ENCODE assay signal across 8 cellular contexts in the genomic region with DNA sequence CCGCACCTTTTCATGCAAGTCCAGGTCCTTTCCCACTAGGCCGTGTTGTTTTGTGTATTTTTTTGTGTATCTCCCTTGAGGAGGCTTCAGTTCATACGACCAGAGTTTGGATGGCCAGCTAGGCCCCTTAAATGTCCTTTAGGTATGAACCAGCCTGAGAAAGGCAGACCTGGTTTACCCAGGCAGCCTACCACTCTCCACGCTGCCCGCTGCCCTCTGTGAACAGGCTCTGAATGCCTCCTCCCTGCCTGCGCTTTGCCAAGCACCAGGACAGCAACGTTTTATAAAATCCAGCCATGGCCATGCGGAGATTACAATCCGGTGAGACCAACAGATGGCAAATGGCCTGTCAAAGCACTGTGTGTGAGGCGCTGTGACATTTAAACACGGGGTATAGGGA. TPM values are rescaled to one million over a fixed set of nuclear protein-coding genes. Genes with fewer than 3 reads are reported as not detected.
DNase-seq lines count a peak whose midpoint lies in the region; ATAC-seq and TF ChIP-seq lines count a peak whose summit lies in the region.

No MANE protein-coding gene starts in this region.

- H3K27me3 ChIP-seq in adipocyte (replicated peaks; ENCODE audit: control insufficient read depth, insufficient read depth, low read length), result peaks cover 11% of the 10 kb centered on the region
- peaks cover 0 to 15% of the 10 kb centered on the region in 2 experiments for H3K27me3 ChIP-seq in mesenchymal stem cell (ENCODE audit: control insufficient read depth in 1 of 2, insufficient read depth in 1 of 2, low read length in 2 of 2)
- H3K27me3 ChIP-seq in tibial artery, result no peaks in the 10 kb centered on the region

- H3K9me3 Mint-ChIP-seq in activated T-cell treated with anti-CD3 and anti-CD28 coated beads, Interleukin-2, amount 50 U/mL, for 24 hours, result no peaks in the 10 kb centered on the region

- peak overlapping the region; percentile 11 to 38 for H2BK12ac ChIP-seq in mesenchymal stem cell (ENCODE audit: low read length in 2 of 2)

- H2AFZ ChIP-seq in mesenchymal stem cell (ENCODE audit: low read depth, low read length), result no peak overlapping the region

- H2AK5ac ChIP-seq in mesenchymal stem cell (ENCODE audit: low read length, severe bottlenecking), result peak overlapping the region; percentile 59

- H3K79me1 ChIP-seq in mesenchymal stem cell (replicated peaks; ENCODE audit: low read length, poor library complexity, severe bottlenecking), result peaks cover 21% of the 10 kb centered on the region

- WGBS in mesenchymal stem cell, result 90% methylated on average over 11 of the region's 11 CpGs

- no peak overlapping the region for H3K18ac ChIP-seq in mesenchymal stem cell (ENCODE audit: low read depth in 1 of 2, low read length in 2 of 2)

- no peak overlapping the region for H4K91ac ChIP-seq in mesenchymal stem cell (ENCODE audit: low read length)

- H3K9ac ChIP-seq in adipocyte (ENCODE audit: low read length), result peak overlapping the region; percentile 93
- H3K9ac ChIP-seq in mesenchymal stem cell (ENCODE audit: low read length), result peak overlapping the region; percentile 93

- no peak overlapping the region for H3K27ac ChIP-seq in mesenchymal stem cell (ENCODE audit: low read length, poor library complexity, severe bottlenecking)
- peak overlapping the region; percentile 63 to 91 for H3K27ac ChIP-seq in tibial artery

- H3K36me3 ChIP-seq in adipocyte (ENCODE audit: control insufficient read depth, insufficient read depth, low read length, severe bottlenecking) (no peaks in the 10 kb centered on the region), mesenchymal stem cell (ENCODE audit: control insufficient read depth in 1 of 2, insufficient read depth in 2 of 2, low read depth in 1 of 2, low read length in 2 of 2) (peaks cover 0 to 5% of the 10 kb centered on the region in 2 experiments), tibial artery (peaks cover 0 to 5% (median 0%) of the 10 kb centered on the region in 3 donors)

- H3K4me1 Mint-ChIP-seq in activated T-cell treated with anti-CD3 and anti-CD28 coated beads, Interleukin-2, amount 50 U/mL, for 24 hours (ENCODE audit: low read depth), result peaks cover 43% of the 10 kb centered on the region

- ATAC-seq in GM18870 (IDR thresholded peaks at IDR 0.05; ENCODE audit: unreplicated experiment) (no peak), HG03442 (IDR thresholded peaks at IDR 0.05; ENCODE audit: unreplicated experiment) (no peak), HG02798 (IDR thresholded peaks at IDR 0.05; ENCODE audit: poor library complexity, unreplicated experiment) (no peak)

- TF ChIP-seq CTCF in tibial artery (IDR thresholded peaks at IDR 0.05), result no peak

- no peak overlapping the region for H3K4ac ChIP-seq in mesenchymal stem cell (ENCODE audit: low read depth in 1 of 2, low read length in 2 of 2)

- no peak overlapping the region for H2BK120ac ChIP-seq in mesenchymal stem cell (ENCODE audit: low read depth, low read length)

- H2BK15ac ChIP-seq in mesenchymal stem cell (ENCODE audit: low read depth, poor library complexity, severe bottlenecking), result no peak overlapping the region

- peak overlapping the region; percentile 93 for H4K8ac ChIP-seq in mesenchymal stem cell (ENCODE audit: low read length)

- peaks cover 22% of the 10 kb centered on the region for H3K36me3 Mint-ChIP-seq in activated T-cell treated with anti-CD3 and anti-CD28 coated beads, Interleukin-2, amount 50 U/mL, for 24 hours (ENCODE audit: low read depth)

- DNase-seq in activated T-cell treated with anti-CD3 and anti-CD28 coated beads, Interleukin-2, amount 50 U/mL, for 24 hours, result no peak
- DNase-seq in activated T-cell treated with anti-CD3 and anti-CD28 coated beads, Interleukin-2, amount 50 U/mL, for 48 hours, result no peak
- DNase-seq in adipocyte (ENCODE audit: low read depth) (no peak), mesenchymal stem cell (no peak), tibial artery (peak in 1 of 2 donors; percentile 62)

- H3K4me2 ChIP-seq in mesenchymal stem cell (ENCODE audit: low read length, poor library complexity, severe bottlenecking), result no peak overlapping the region

- H2BK5ac ChIP-seq in mesenchymal stem cell (ENCODE audit: low read depth, low read length, poor library complexity, severe bottlenecking), result no peak overlapping the region

- H3K4me3 Mint-ChIP-seq in activated T-cell treated with anti-CD3 and anti-CD28 coated beads, Interleukin-2, amount 50 U/mL, for 24 hours, result peak overlapping the region; percentile 67

- intact Hi-C loops in tibial artery (cut with DNase I; ENCODE audit: low total_unique reads), result loop anchor here (1.0 to 10.0 kb wide), 3 partner anchors 31 to 228 kb away; a partner anchor contains a TSS

- H3K9me3 ChIP-seq in adipocyte (ENCODE audit: control insufficient read depth, low read length) (no peaks in the 10 kb centered on the region), mesenchymal stem cell (ENCODE audit: control insufficient read depth, low read length) (no peaks in the 10 kb centered on the region), tibial artery (no peaks in the 10 kb centered on the region)

- H3K27me3 Mint-ChIP-seq in activated T-cell treated with anti-CD3 and anti-CD28 coated beads, Interleukin-2, amount 50 U/mL, for 24 hours, result no peaks in the 10 kb centered on the region

- H3K4me1 ChIP-seq in adipocyte (ENCODE audit: control insufficient read depth, insufficient read depth, low read length), result peaks cover 43% of the 10 kb centered on the region
- H3K4me1 ChIP-seq in mesenchymal stem cell (ENCODE audit: control insufficient read depth, insufficient read depth, low read depth, low read length), result peaks cover 30% of the 10 kb centered on the region
- H3K4me1 ChIP-seq in tibial artery, result peaks cover 5 to 48% (median 43%) of the 10 kb centered on the region in 4 donors

- no peak overlapping the region for H3K14ac ChIP-seq in mesenchymal stem cell (ENCODE audit: low read length in 2 of 2)

- peak overlapping the region; percentile 88 for H3K4me3 ChIP-seq in adipocyte (ENCODE audit: low read length)
- peak overlapping the region in 1 of 2 experiments; percentile 89 for H3K4me3 ChIP-seq in mesenchymal stem cell (ENCODE audit: insufficient read depth in 1 of 2, low read depth in 1 of 2, low read length in 2 of 2)
- H3K4me3 ChIP-seq in tibial artery, result peak overlapping the region; percentile 85 to 88

- peak overlapping the region; percentile 73 for H3K27ac Mint-ChIP-seq in activated T-cell treated with anti-CD3 and anti-CD28 coated beads, Interleukin-2, amount 50 U/mL, for 24 hours

- no peak overlapping the region for H3K23ac ChIP-seq in mesenchymal stem cell (ENCODE audit: low read length in 2 of 2)

RNA-seq across cellular contexts. Expression of a gene that starts 0.6 kb away (rescaled TPM):
- polyA plus RNA-seq in mesenchymal stem cell (2013, experiment 1 of 2), result 85.7 TPM
- 88.1 TPM for polyA plus RNA-seq in mesenchymal stem cell (2013, experiment 2 of 2)

RNA-seq across cellular contexts. Expression of a gene that starts 28.4 kb away (rescaled TPM):
- polyA plus RNA-seq in mesenchymal stem cell (2013, experiment 1 of 2), result 225 TPM
- 222 TPM for polyA plus RNA-seq in mesenchymal stem cell (2013, experiment 2 of 2)

RNA-seq across cellular contexts. Expression of a gene that starts 28.6 kb away (rescaled TPM):
- 17.4 TPM for polyA plus RNA-seq in mesenchymal stem cell (2013, experiment 1 of 2)
- 18.6 TPM for polyA plus RNA-seq in mesenchymal stem cell (2013, experiment 2 of 2)

RNA-seq across cellular contexts. Expression of a gene that starts 31.2 kb away (rescaled TPM):
- polyA plus RNA-seq in mesenchymal stem cell (2013, experiment 1 of 2), result 45.1 TPM
- 44.4 TPM for polyA plus RNA-seq in mesenchymal stem cell (2013, experiment 2 of 2)

RNA-seq across cellular contexts. Expression of a gene that starts 51.7 kb away (rescaled TPM):
- polyA plus RNA-seq in mesenchymal stem cell (2013, experiment 1 of 2), result 4.8 TPM
- polyA plus RNA-seq in mesenchymal stem cell (2013, experiment 2 of 2), result 4.6 TPM
